In the genomic region with DNA sequence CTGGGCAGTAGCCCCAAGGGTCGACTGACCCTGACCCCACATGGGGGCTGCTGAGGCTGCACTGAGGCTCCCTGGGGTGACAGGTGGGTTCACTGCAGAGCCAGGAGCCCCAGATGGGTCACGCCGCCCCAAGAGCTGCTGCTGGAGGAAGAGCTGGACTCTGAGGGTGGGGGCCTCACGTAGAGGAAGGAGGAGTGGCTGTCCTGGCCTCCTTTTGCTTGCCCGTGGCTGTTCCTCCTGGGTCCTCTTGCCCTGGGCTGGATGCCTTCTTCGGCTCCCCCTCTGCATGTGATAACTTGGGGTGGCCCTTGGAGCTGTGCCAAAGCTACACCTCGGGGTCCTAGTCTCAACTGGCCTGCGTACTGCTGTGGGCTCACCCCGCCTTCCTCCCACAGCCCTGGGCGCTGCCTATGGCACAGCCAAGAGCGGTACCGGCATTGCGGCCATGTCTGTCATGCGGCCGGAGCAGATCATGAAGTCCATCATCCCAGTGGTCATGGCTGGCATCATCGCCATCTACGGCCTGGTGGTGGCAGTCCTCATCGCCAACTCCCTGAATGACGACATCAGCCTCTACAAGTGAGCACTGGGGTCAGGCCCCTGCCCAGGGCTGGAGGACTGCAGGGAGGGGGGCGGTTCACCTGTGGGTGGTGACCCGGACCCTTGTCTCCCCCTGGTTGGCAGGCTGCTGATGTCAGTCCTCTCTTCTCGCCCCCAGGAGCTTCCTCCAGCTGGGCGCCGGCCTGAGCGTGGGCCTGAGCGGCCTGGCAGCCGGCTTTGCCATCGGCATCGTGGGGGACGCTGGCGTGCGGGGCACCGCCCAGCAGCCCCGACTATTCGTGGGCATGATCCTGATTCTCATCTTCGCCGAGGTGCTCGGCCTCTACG, we compare ENCODE assay signal across 8 cellular contexts. TPM values are rescaled to one million over a fixed set of nuclear protein-coding genes. Genes with fewer than 3 reads are reported as not detected.
DNase-seq lines count a peak whose midpoint lies in the region; ATAC-seq, FAIRE-seq and TF ChIP-seq lines count a peak whose summit lies in the region.

No MANE protein-coding gene starts in this region.

- H2AFZ ChIP-seq in GM23338, result no peak overlapping the region

- no peak for ATAC-seq in GM23338
- no peak for ATAC-seq in stimulated activated effector memory CD8-positive, alpha-beta T cell treated with anti-CD3 and anti-CD28 coated beads, Interleukin-12 subunit alpha, Interleukin-12 subunit beta, amount 100 ng/mL, for 72 hours

- no peak overlapping the region for H3K4me2 ChIP-seq in GM23338

- TF ChIP-seq CTCF in GM23338 (conservative IDR thresholded peaks at IDR 0.05; ENCODE audit: low read depth in 2 of 2) (peak in 1 of 2 experiments; percentile 14; a peak in 1 of 4 replicates), kidney (IDR thresholded peaks at IDR 0.05; ENCODE audit: borderline replicate concordance, extremely low read depth, insufficient read depth) (no peak)

- peaks cover 23% of the 10 kb centered on the region for H3K36me3 Mint-ChIP-seq in GM23338 (ENCODE audit: low read depth)
- H3K36me3 Mint-ChIP-seq in activated naive CD8-positive, alpha-beta T cell treated with anti-CD3 and anti-CD28 coated beads for 36 hours, result peaks cover 33% of the 10 kb centered on the region
- peaks cover 91% of the 10 kb centered on the region for H3K36me3 Mint-ChIP-seq in stimulated activated effector memory CD8-positive, alpha-beta T cell treated with anti-CD3 and anti-CD28 coated beads, Interleukin-12 subunit alpha, Interleukin-12 subunit beta, amount 100 ng/mL, for 72 hours

- intact Hi-C loops in kidney (cut with DNase I), result no loop called here

- H3K36me3 ChIP-seq in GM23338 (ENCODE audit: insufficient read depth), result no peaks in the 10 kb centered on the region
- H3K36me3 ChIP-seq in kidney (ENCODE audit: control insufficient read depth in 1 of 2, insufficient read depth in 2 of 2, low read length in 2 of 2), result peaks cover 0 to 18% of the 10 kb centered on the region in 2 donors

- peak overlapping the region; percentile 70 for H3K4me3 Mint-ChIP-seq in GM23338
- H3K4me3 Mint-ChIP-seq in activated naive CD8-positive, alpha-beta T cell treated with anti-CD3 and anti-CD28 coated beads for 36 hours, result peak overlapping the region; percentile 78
- peak overlapping the region; percentile 79 for H3K4me3 Mint-ChIP-seq in stimulated activated effector memory CD8-positive, alpha-beta T cell treated with anti-CD3 and anti-CD28 coated beads, Interleukin-12 subunit alpha, Interleukin-12 subunit beta, amount 100 ng/mL, for 72 hours

- H3K4me1 Mint-ChIP-seq in GM23338, result peaks cover 37% of the 10 kb centered on the region
- peaks cover 41% of the 10 kb centered on the region for H3K4me1 Mint-ChIP-seq in activated naive CD8-positive, alpha-beta T cell treated with anti-CD3 and anti-CD28 coated beads for 36 hours
- peaks cover 70% of the 10 kb centered on the region for H3K4me1 Mint-ChIP-seq in stimulated activated effector memory CD8-positive, alpha-beta T cell treated with anti-CD3 and anti-CD28 coated beads, Interleukin-12 subunit alpha, Interleukin-12 subunit beta, amount 100 ng/mL, for 72 hours

- peaks cover 24% of the 10 kb centered on the region; the same call in 1 of the 2 replicates for H3F3A ChIP-seq in GM23338 (replicated peaks; ENCODE audit: low read depth)

- peak overlapping the region; percentile 93; the same call in 1 of the 2 replicates for H3K27ac Mint-ChIP-seq in GM23338
- H3K27ac Mint-ChIP-seq in activated naive CD8-positive, alpha-beta T cell treated with anti-CD3 and anti-CD28 coated beads for 36 hours, result peak overlapping the region; percentile 81
- peak overlapping the region; percentile 95 for H3K27ac Mint-ChIP-seq in stimulated activated effector memory CD8-positive, alpha-beta T cell treated with anti-CD3 and anti-CD28 coated beads, Interleukin-12 subunit alpha, Interleukin-12 subunit beta, amount 100 ng/mL, for 72 hours

- no peaks in the 10 kb centered on the region for H3K9me2 ChIP-seq in GM23338 (ENCODE audit: insufficient read depth)

- H3K27me3 ChIP-seq in GM23338 (ENCODE audit: insufficient read depth), result no peaks in the 10 kb centered on the region

- no peak for FAIRE-seq in kidney (lab: Jason Lieb, UNC)

- H3K9me3 ChIP-seq in kidney (ENCODE audit: control insufficient read depth in 1 of 2, low read length in 2 of 2), result no peaks in the 10 kb centered on the region

- H3K9ac ChIP-seq in kidney (ENCODE audit: low read length in 2 of 2), result peak overlapping the region in 1 of 2 donors; percentile 34

- no peak for DNase-seq in GM23338 (ENCODE audit: low spot score)
- no peak for DNase-seq in activated naive CD8-positive, alpha-beta T cell treated with anti-CD3 and anti-CD28 coated beads for 36 hours
- DNase-seq in kidney, result peak; percentile 88
- no peak for DNase-seq in stimulated activated effector memory CD8-positive, alpha-beta T cell treated with anti-CD3 and anti-CD28 coated beads, Interleukin-12 subunit alpha, Interleukin-12 subunit beta, amount 100 ng/mL, for 72 hours (ENCODE audit: low spot score in 2 of 2)
- no peak for DNase-seq in NCI-H510A treated with DMSO at 0.1 percent for 48 hours (lab: John Stamatoyannopoulos, UW)
- DNase-seq in NCI-H1092 (lab: John Stamatoyannopoulos, UW), result no peak
- no peak for DNase-seq in anterior cingulate cortex (lab: John Stamatoyannopoulos, UW)
- DNase-seq in dermis blood vessel endothelial cell, result no peak

- H3K27ac ChIP-seq in GM23338 (ENCODE audit: low read depth), result 0 out of 2 replicates have a peak overlapping the region, but pooled peaks have one; percentile 45
- H3K27ac ChIP-seq in kidney (ENCODE audit: low read depth in 2 of 2, low read length in 2 of 2), result peak overlapping the region in 1 of 2 donors; percentile 72

- peaks cover 24% of the 10 kb centered on the region for H3K27me3 Mint-ChIP-seq in GM23338 (ENCODE audit: insufficient read depth, low read depth, poor library complexity)
- H3K27me3 Mint-ChIP-seq in activated naive CD8-positive, alpha-beta T cell treated with anti-CD3 and anti-CD28 coated beads for 36 hours, result no peaks in the 10 kb centered on the region

- H4K20me1 ChIP-seq in GM23338 (replicated peaks; ENCODE audit: insufficient read depth), result peaks cover 31% of the 10 kb centered on the region

- no peak overlapping the region for H3K4me3 ChIP-seq in GM23338
- H3K4me3 ChIP-seq in kidney (ENCODE audit: low read length in 2 of 2), result no peak overlapping the region

- peaks cover 61% of the 10 kb centered on the region for H3K79me2 ChIP-seq in GM23338 (replicated peaks; ENCODE audit: insufficient read depth)

- H3K9me3 Mint-ChIP-seq in GM23338, result no peaks in the 10 kb centered on the region; the same call in 2 of the 3 replicates
- no peaks in the 10 kb centered on the region for H3K9me3 Mint-ChIP-seq in activated naive CD8-positive, alpha-beta T cell treated with anti-CD3 and anti-CD28 coated beads for 36 hours
- no peaks in the 10 kb centered on the region for H3K9me3 Mint-ChIP-seq in stimulated activated effector memory CD8-positive, alpha-beta T cell treated with anti-CD3 and anti-CD28 coated beads, Interleukin-12 subunit alpha, Interleukin-12 subunit beta, amount 100 ng/mL, for 72 hours

- peaks cover 10% of the 10 kb centered on the region; the same call in 1 of the 2 replicates for H3K4me1 ChIP-seq in GM23338 (ENCODE audit: insufficient read depth)
- peaks cover 15 to 57% of the 10 kb centered on the region in 2 donors for H3K4me1 ChIP-seq in kidney (ENCODE audit: control insufficient read depth in 1 of 2, insufficient read depth in 1 of 2, low read depth in 1 of 2, low read length in 2 of 2)

TF ChIP-seq in GM23338, 12 proteins besides CTCF, POLR2A, EP300 and RAD21 (continues in another document):
- TF ChIP-seq NANOG (IDR thresholded peaks at IDR 0.05; ENCODE audit: borderline replicate concordance), result no peak

RNA-seq across cellular contexts. Expression of gene AMDHD2, which starts 1.1 kb away (rescaled TPM):
- total RNA-seq in GM23338 (2014; rRNA removed; shearing (Covaris generic)), result 62.1 and 68.1 TPM in 2 replicates
- 12.2 and 20.2 TPM in 2 replicates for polyA plus RNA-seq in GM23338 (2016; fragmentation: Nextera tagmentation; extraction: Ambion mirVana)
- 10 to 100 TPM; 34.6 to 35.4 TPM for total RNA-seq in activated naive CD8-positive, alpha-beta T cell treated with anti-CD3 and anti-CD28 coated beads for 36 hours
- total RNA-seq in kidney, result 52.1 TPM
- polyA plus RNA-seq in kidney (ENCODE audit: insufficient read depth, low read depth, low replicate concordance), result 51.8 TPM
- 37.6 and 59.2 TPM in 2 replicates for total RNA-seq in dermis blood vessel endothelial cell

RNA-seq across cellular contexts. Expression of gene ATP6V0C, which starts 5.3 kb away (rescaled TPM):
- total RNA-seq in GM23338 (2014; rRNA removed; shearing (Covaris generic)), result 98.2 and 109 TPM in 2 replicates
- polyA plus RNA-seq in GM23338 (2016; fragmentation: Nextera tagmentation; extraction: Ambion mirVana) (154 and 162 TPM in 2 replicates), kidney (ENCODE audit: insufficient read depth, low read depth, low replicate concordance) (520 TPM)
- total RNA-seq in activated naive CD8-positive, alpha-beta T cell treated with anti-CD3 and anti-CD28 coated beads for 36 hours, result 100 to 1,000 TPM; 124 to 125 TPM
- total RNA-seq in kidney (303 TPM), dermis blood vessel endothelial cell (8.2 and 14.9 TPM in 2 replicates)

RNA-seq across cellular contexts. Expression of gene CEMP1, which starts 12.1 kb away (rescaled TPM):
- total RNA-seq in GM23338 (2014; rRNA removed; shearing (Covaris generic)), result 0.31 TPM in 1 of 2 replicates, not detected in the other
- polyA plus RNA-seq in GM23338 (2016; fragmentation: Nextera tagmentation; extraction: Ambion mirVana), result 7.5 and 10.1 TPM in 2 replicates
- total RNA-seq in activated naive CD8-positive, alpha-beta T cell treated with anti-CD3 and anti-CD28 coated beads for 36 hours, result not detected
- 0.54 TPM for total RNA-seq in kidney
- not detected for polyA plus RNA-seq in kidney (ENCODE audit: insufficient read depth, low read depth, low replicate concordance)
- total RNA-seq in dermis blood vessel endothelial cell, result not detected in 2 replicates

RNA-seq across cellular contexts. Expression of gene PDPK1, which starts 18.8 kb away (rescaled TPM):
- total RNA-seq in GM23338 (2014; rRNA removed; shearing (Covaris generic)), result 24.9 and 25.8 TPM in 2 replicates
- 13.1 and 19.3 TPM in 2 replicates for polyA plus RNA-seq in GM23338 (2016; fragmentation: Nextera tagmentation; extraction: Ambion mirVana)
- 10 to 100 TPM; 36.5 to 42.2 TPM for total RNA-seq in activated naive CD8-positive, alpha-beta T cell treated with anti-CD3 and anti-CD28 coated beads for 36 hours
- total RNA-seq in kidney, result 52.3 TPM
- polyA plus RNA-seq in kidney (ENCODE audit: insufficient read depth, low read depth, low replicate concordance), result 14.3 TPM
- 17.9 and 25.9 TPM in 2 replicates for total RNA-seq in dermis blood vessel endothelial cell

RNA-seq across cellular contexts. Expression of gene TBC1D24, which starts 44.1 kb away (rescaled TPM):
- total RNA-seq in GM23338 (2014; rRNA removed; shearing (Covaris generic)), result 19.3 and 21.0 TPM in 2 replicates
- polyA plus RNA-seq in GM23338 (2016; fragmentation: Nextera tagmentation; extraction: Ambion mirVana) (5.4 and 6.1 TPM in 2 replicates), kidney (ENCODE audit: insufficient read depth, low read depth, low replicate concordance) (23.9 TPM)
- 10 to 100 TPM; 21.1 to 23.0 TPM for total RNA-seq in activated naive CD8-positive, alpha-beta T cell treated with anti-CD3 and anti-CD28 coated beads for 36 hours
- total RNA-seq in kidney (25.7 TPM), dermis blood vessel endothelial cell (15.3 and 18.1 TPM in 2 replicates)
